23 cellular contexts compared by ENCODE assay signal in the genomic region with DNA sequence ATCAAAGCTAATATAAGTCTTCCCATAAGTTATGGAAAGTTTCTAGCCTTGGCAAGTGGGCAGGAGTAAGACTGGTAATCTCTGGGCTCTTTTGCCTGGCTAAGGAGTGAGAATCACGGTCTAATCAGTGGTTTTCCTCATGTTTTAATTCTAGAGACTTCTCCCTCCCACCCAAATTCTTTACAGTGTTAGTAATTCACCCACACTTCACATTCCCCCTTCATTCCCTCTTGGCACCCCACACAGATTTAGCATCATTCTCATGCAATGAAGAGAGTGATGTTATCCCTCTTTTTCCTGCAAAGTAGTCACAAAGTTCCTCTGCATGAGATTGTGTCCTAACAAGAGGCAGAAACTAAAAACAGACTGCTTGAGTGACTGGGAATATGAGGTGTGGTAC. TPM values are rescaled to one million over a fixed set of nuclear protein-coding genes. Genes with fewer than 3 reads are reported as not detected.
A peak's percentile ranks its signal among the peaks of the same experiment; 100 is the strongest.
DNase-seq lines count a peak whose midpoint lies in the region; ATAC-seq and TF ChIP-seq lines count a peak whose summit lies in the region.
"Had no signal": no experiment of that assay in that cellular context is flagged by ENCODE, and none has a peak within 500 bp of the region (broad histone marks: within the 10 kb centered on the region; RNA-seq: fewer than 3 reads in every experiment).

No MANE protein-coding gene starts in this region.

- TF ChIP-seq CTCF in fibroblast of mammary gland (conservative IDR thresholded peaks at IDR 0.05; ENCODE audit: control insufficient read depth, insufficient read depth, low read depth, low read length) (no peak), osteoblast (IDR thresholded peaks at IDR 0.05; ENCODE audit: extremely low read depth, low read depth, low read length) (no peak), psoas muscle (IDR thresholded peaks at IDR 0.05) (no peak), GM13976 (IDR thresholded peaks at IDR 0.05; ENCODE audit: borderline replicate concordance, control extremely low read depth, extremely low read depth, insufficient read depth, missing control alignments) (no peak), mucosa of descending colon (IDR thresholded peaks at IDR 0.05) (no peak)

- H3K4me3 Mint-ChIP-seq in CD8-positive, alpha-beta memory T cell = no peak overlapping the region

- CTCF ChIA-PET in CD8-positive, alpha-beta memory T cell (lab: Charles Lee) = no interaction called here

- H3K27ac ChIP-seq in CD8-positive, alpha-beta memory T cell (ENCODE audit: low read depth, low read length) = no peak overlapping the region
- H3K27ac ChIP-seq in osteoblast (ENCODE audit: low read depth, low read length) = peak overlapping the region; percentile 75
- no peak overlapping the region for H3K27ac ChIP-seq in psoas muscle
- H3K27ac ChIP-seq: ovary, Peyer's patch, SK-N-MC had no signal

- no peak overlapping the region for H2AFZ ChIP-seq in osteoblast (ENCODE audit: low read length)

- H3K4me2 ChIP-seq in osteoblast (ENCODE audit: insufficient read depth, low read length) = peak overlapping the region; percentile 14

- H3K4me1 ChIP-seq in CD8-positive, alpha-beta memory T cell (ENCODE audit: insufficient read depth, low read length) = no peaks in the 10 kb centered on the region
- H3K4me1 ChIP-seq in NT2/D1 (ENCODE audit: insufficient read depth, insufficient read length) = peaks cover 3% of the 10 kb centered on the region
- H3K4me1 ChIP-seq in osteoblast (ENCODE audit: insufficient read depth, low read length) = peaks cover 24% of the 10 kb centered on the region
- H3K4me1 ChIP-seq in psoas muscle = no peaks in the 10 kb centered on the region
- H3K4me1 ChIP-seq in mucosa of descending colon (ENCODE audit: low read depth) = no peaks in the 10 kb centered on the region
- H3K4me1 ChIP-seq: Peyer's patch had no signal

- ATAC-seq in psoas muscle (no peak), mucosa of descending colon (no peak)
- ATAC-seq: esophagus mucosa had no signal

- no peak for DNase-seq in CD8-positive, alpha-beta memory T cell
- DNase-seq in NT2/D1 (ENCODE audit: low read depth, low spot score) (peak; percentile 87), fibroblast of mammary gland (ENCODE audit: low read depth) (peak; percentile 48), osteoblast (ENCODE audit: insufficient read length, low spot score, missing footprints) (peak; percentile 58), psoas muscle (no peak), GM13976 (ENCODE audit: low spot score) (no peak), mucosa of descending colon (no peak), NCI-H69 (lab: John Stamatoyannopoulos, UW) (no peak)
- DNase-seq: activated CD4-positive, alpha-beta T cell treated with anti-CD3 and anti-CD28 coated beads, Interleukin-2, amount 50 U/mL, for 4 hours; activated naive CD4-positive, alpha-beta T cell treated with anti-CD3 and anti-CD28 coated beads, Interleukin-2, amount 50 U/mL, for 16 hours; activated T-cell treated with anti-CD3 and anti-CD28 coated beads for 4 hours; dorsolateral prefrontal cortex; GF-D8; H7; NCI-H1092; NCI-H82; ovary; Peyer's patch; stimulated activated CD4-positive, alpha-beta T cell treated with anti-CD3 and anti-CD28 coated beads, Interleukin-4, amount 100 ng/mL, for 24 hours; T1000 had no signal

- peaks cover 0 to 1% of the 10 kb centered on the region in 2 donors for H3K27me3 Mint-ChIP-seq in CD8-positive, alpha-beta memory T cell

- peaks cover 0 to 5% (median 2%) of the 10 kb centered on the region in 3 donors for H3K4me1 Mint-ChIP-seq in CD8-positive, alpha-beta memory T cell

- POLR2A ChIA-PET in CD8-positive, alpha-beta memory T cell (lab: Charles Lee) = no interaction called here

- no peak overlapping the region for H3K4me3 ChIP-seq in CD8-positive, alpha-beta memory T cell (ENCODE audit: low read length)
- no peak overlapping the region for H3K4me3 ChIP-seq in NT2/D1 (ENCODE audit: insufficient read length, low read depth)
- H3K4me3 ChIP-seq in fibroblast of mammary gland (ENCODE audit: control insufficient read depth, low read depth, low read length) = no peak overlapping the region
- H3K4me3 ChIP-seq in osteoblast (ENCODE audit: insufficient read depth, low read length) = no peak overlapping the region
- no peak overlapping the region for H3K4me3 ChIP-seq in psoas muscle
- no peak overlapping the region for H3K4me3 ChIP-seq in mucosa of descending colon
- H3K4me3 ChIP-seq: dorsolateral prefrontal cortex, ovary, Peyer's patch, SK-N-MC had no signal

- intact Hi-C loops in psoas muscle (cut with DNase I) = no loop called here
- intact Hi-C loops in mucosa of descending colon (cut with DNase I, micrococcal nuclease) = no loop called here

- no peaks in the 10 kb centered on the region for H3K9me3 Mint-ChIP-seq in CD8-positive, alpha-beta memory T cell

- in situ Hi-C loops in GM13976 (cut with MboI; ENCODE audit: low sequenced_read_pairs, unreplicated experiment) = no loop called here

- peak overlapping the region in 5 of 8 donors; percentile 10 to 77 (median 52) for H3K27ac Mint-ChIP-seq in CD8-positive, alpha-beta memory T cell

- 41 to 84% (median 81%) methylated on average over 1 of the region's 1 CpG for WGBS in psoas muscle, 3 donors

- H3K36me3 ChIP-seq in CD8-positive, alpha-beta memory T cell (ENCODE audit: insufficient read depth, low read length) = peaks cover 26% of the 10 kb centered on the region
- peaks cover 65% of the 10 kb centered on the region for H3K36me3 ChIP-seq in NT2/D1 (ENCODE audit: insufficient read depth, insufficient read length, low read length)
- H3K36me3 ChIP-seq in osteoblast (ENCODE audit: insufficient read depth, low read length) = peaks cover 45% of the 10 kb centered on the region
- H3K36me3 ChIP-seq in psoas muscle (ENCODE audit: insufficient read depth in 1 of 2, low read depth in 1 of 2) = peaks cover 9 to 74% of the 10 kb centered on the region in 2 donors
- H3K36me3 ChIP-seq in mucosa of descending colon (ENCODE audit: low read depth) = no peaks in the 10 kb centered on the region
- H3K36me3 ChIP-seq: ovary had no signal

- no peaks in the 10 kb centered on the region for H3K27me3 ChIP-seq in CD8-positive, alpha-beta memory T cell (ENCODE audit: insufficient read depth, low read length, poor library complexity, severe bottlenecking)
- no peaks in the 10 kb centered on the region for H3K27me3 ChIP-seq in NT2/D1 (ENCODE audit: insufficient read depth, insufficient read length)
- H3K27me3 ChIP-seq in osteoblast (ENCODE audit: insufficient read depth, low read length) = no peaks in the 10 kb centered on the region
- H3K27me3 ChIP-seq in psoas muscle (ENCODE audit: insufficient read depth in 3 of 3, low read length in 2 of 3) = no peaks in the 10 kb centered on the region
- H3K27me3 ChIP-seq: dorsolateral prefrontal cortex, ovary, Peyer's patch had no signal

- peaks cover 28 to 98% (median 33%) of the 10 kb centered on the region in 3 donors for H3K36me3 Mint-ChIP-seq in CD8-positive, alpha-beta memory T cell

- peaks cover 3% of the 10 kb centered on the region for H3K79me2 ChIP-seq in osteoblast (ENCODE audit: insufficient read depth, low read length)

- no peaks in the 10 kb centered on the region for H4K20me1 ChIP-seq in osteoblast (ENCODE audit: insufficient read depth, low read length)

- H3K9ac ChIP-seq in NT2/D1 (ENCODE audit: insufficient read length, low read depth) = no peak overlapping the region

- H3K9me3 ChIP-seq in CD8-positive, alpha-beta memory T cell (ENCODE audit: low read length) = no peaks in the 10 kb centered on the region
- H3K9me3 ChIP-seq in NT2/D1 (ENCODE audit: insufficient read depth, low read length) = peaks cover 5% of the 10 kb centered on the region; the same call in 1 of the 2 replicates
- H3K9me3 ChIP-seq in osteoblast (ENCODE audit: low read depth, low read length) = no peaks in the 10 kb centered on the region
- H3K9me3 ChIP-seq in psoas muscle = no peaks in the 10 kb centered on the region
- H3K9me3 ChIP-seq in mucosa of descending colon = no peaks in the 10 kb centered on the region
- H3K9me3 ChIP-seq: ovary, Peyer's patch had no signal

RNA-seq across cellular contexts. Expression of a gene that starts 28.6 kb away (rescaled TPM):
- 1 to 10 TPM; 5.7 to 6.5 TPM for total RNA-seq in CD8-positive, alpha-beta memory T cell
- polyA plus RNA-seq in CD8-positive, alpha-beta memory T cell = 7.6 TPM
- 0.72 and 0.88 TPM in 2 replicates for total RNA-seq in osteoblast
- 1 to 10 TPM in 1 of 4 donors, under 1 TPM in 3; 0.91 to 1.8 (median 0.94) TPM for total RNA-seq in psoas muscle
- 1 to 10 TPM in 1 of 3 donors, under 1 TPM in 2; 0.74 to 1.1 (median 0.90) TPM for polyA plus RNA-seq in psoas muscle
- 1 to 10 TPM; 3.9 to 9.3 (median 4.8) TPM for total RNA-seq in mucosa of descending colon
- total RNA-seq: bronchial epithelial cell had no signal

RNA-seq across cellular contexts. Expression of a gene that starts 57.2 kb away (rescaled TPM):
- 10 to 100 TPM; 13.9 to 16.7 TPM for total RNA-seq in CD8-positive, alpha-beta memory T cell
- 26.0 TPM for polyA plus RNA-seq in CD8-positive, alpha-beta memory T cell
- total RNA-seq in osteoblast (13.0 and 15.3 TPM in 2 replicates), psoas muscle (10 to 100 TPM in 1 of 4 donors, 1 to 10 TPM in 3; 8.7 to 13.8 (median 9.9) TPM), mucosa of descending colon (10 to 100 TPM; 10.1 to 27.3 (median 12.6) TPM)
- 10 to 100 TPM in 1 of 3 donors, 1 to 10 TPM in 2; 1.7 to 13.0 (median 8.4) TPM for polyA plus RNA-seq in psoas muscle

Comparison
In these comparisons a context has a peak if more than half of its experiments do, and no peak if none do; other contexts are left out.
1. DNase-seq: peak in NT2/D1 (single experiment), fibroblast of mammary gland (single experiment) and osteoblast (single experiment); none in CD8-positive, alpha-beta memory T cell (0 of 5), psoas muscle (0 of 2), GM13976 (single experiment), mucosa of descending colon (0 of 3) and NCI-H69 (single experiment).